2 cellular contexts compared by ENCODE assay signal in the genomic region with DNA sequence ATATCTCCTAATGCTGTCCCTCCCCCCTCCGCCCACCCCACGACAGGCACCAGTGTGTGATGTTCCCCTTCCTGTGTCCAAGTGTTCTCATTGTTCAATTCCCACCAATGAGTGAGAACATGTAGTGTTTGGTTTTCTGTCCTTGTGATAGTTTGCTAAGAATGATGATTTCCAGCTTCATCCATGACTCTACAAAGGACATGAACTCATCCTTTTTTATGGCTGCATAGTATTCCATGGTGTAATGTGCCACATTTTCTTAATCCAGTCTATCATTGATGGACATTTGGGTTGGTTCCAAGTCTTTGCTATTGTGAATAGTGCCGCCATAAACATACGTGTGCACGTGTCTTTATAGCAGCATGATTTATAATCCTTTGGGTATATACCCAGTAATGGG. TPM values are rescaled to one million over a fixed set of nuclear protein-coding genes. Genes with fewer than 3 reads are reported as not detected.
DNase-seq lines count a peak whose midpoint lies in the region; ATAC-seq, FAIRE-seq and TF ChIP-seq lines count a peak whose summit lies in the region.
"Not testable (repeated sequence)": the region's sequence is repeated elsewhere in the genome, so short reads cannot be mapped to it uniquely, and the experiment has no call there.

No MANE protein-coding gene starts in this region.

- not testable (repeated sequence) for TF ChIP-seq CTCF in HEK293 (tag by site-specific recombination; IDR thresholded peaks at IDR 0.05); K562 (IDR thresholded peaks at IDR 0.05 in 2 of 3, conservative IDR thresholded peaks at IDR 0.05 in 1 of 3; ENCODE audit: insufficient read depth in 2 of 3, low read depth in 1 of 3, low read length in 3 of 3)

- not testable (repeated sequence) for H3K9me3 ChIP-seq in HEK293 (ENCODE audit: control insufficient read depth, insufficient read depth, low read depth, low read length); K562 (replicated peaks; ENCODE audit: control insufficient read depth, insufficient read depth, low read depth, low read length)

- not testable (repeated sequence) for H3K9me1 ChIP-seq in K562 (ENCODE audit: control insufficient read depth, insufficient read depth, low read length)

- not testable (repeated sequence) for H4K20me1 ChIP-seq in K562 (replicated peaks; ENCODE audit: control insufficient read depth, insufficient read depth, low read length)

- 24% methylated on average over 5 of the region's 5 CpGs for WGBS in K562 (ENCODE audit: insufficient coverage, low coverage, missing lambda C conversion rate)

- intact Hi-C loops in K562 (cut with micrococcal nuclease), result not testable (repeated sequence)

- not testable (repeated sequence) for H3K4me2 ChIP-seq in K562 (ENCODE audit: insufficient read depth, low read length)

- ATAC-seq in K562, result not testable (repeated sequence)

- not testable (repeated sequence) for H2AFZ ChIP-seq in K562 (ENCODE audit: low read depth, low read length)

- not testable (repeated sequence) for H3K79me2 ChIP-seq in K562 (ENCODE audit: control insufficient read depth, insufficient read depth, low read length)

- not testable (repeated sequence) for H3K27me3 ChIP-seq in K562 (ENCODE audit: control insufficient read depth in 2 of 2, insufficient read depth in 2 of 2, low read length in 2 of 2)

- in situ Hi-C loops in K562 (cut with MboI), result not testable (repeated sequence)

- not testable (repeated sequence) for TF ChIP-seq RAD21 in K562 (CRISPR knock-in tag; conservative IDR thresholded peaks at IDR 0.05 in 1 of 2, IDR thresholded peaks at IDR 0.05 in 1 of 2)

- H3K9ac ChIP-seq in K562 (ENCODE audit: insufficient read depth in 1 of 2, low read depth in 2 of 2, low read length in 2 of 2), result not testable (repeated sequence)

- POLR2A ChIA-PET in HEK293 (lab: Yijun Ruan, JAX); K562 (lab: Yijun Ruan, JAX): not testable (repeated sequence)

- not testable (repeated sequence) for H3K4me3 ChIP-seq in HEK293 (ENCODE audit: low read depth, low read length); K562

- CTCF ChIA-PET in HEK293 (lab: Yijun Ruan, JAX), result not testable (repeated sequence)
- CTCF ChIA-PET in K562 (lab: Yijun Ruan, JAX; ENCODE audit: low intra/inter-chr PET ratio), result interaction anchor here (0.8 kb wide), 1 partner anchor 11 kb away, joined by 3 read pairs; no protein-coding TSS in a partner anchor

- not testable (repeated sequence) for BruUV-seq in K562 (replicated peaks; lab: Mats Ljungman, UMichigan)

- H3K27ac ChIP-seq in HEK293 (ENCODE audit: extremely low read depth, low read depth, low read length); K562 (ENCODE audit: extremely low read depth, low read depth, low read length): not testable (repeated sequence)

- TF ChIP-seq EP300 in K562 (IDR thresholded peaks at IDR 0.05; ENCODE audit: low read length), result not testable (repeated sequence)

- FAIRE-seq in K562 (lab: Jason Lieb, UNC), result not testable (repeated sequence)

- H3K4me1 ChIP-seq in HEK293 (ENCODE audit: control insufficient read depth, insufficient read depth, low read length); K562 (replicated peaks in 1 of 2; ENCODE audit: control insufficient read depth in 2 of 2, insufficient read depth in 2 of 2, low read length in 2 of 2): not testable (repeated sequence)

- not testable (repeated sequence) for H3K36me3 ChIP-seq in HEK293 (ENCODE audit: control insufficient read depth in 2 of 2, insufficient read depth in 1 of 2, low read length in 2 of 2); K562 (ENCODE audit: control insufficient read depth, insufficient read depth, low read length)

- TF ChIP-seq POLR2A in K562 (conservative IDR thresholded peaks at IDR 0.05), result not testable (repeated sequence)

- not testable (repeated sequence) for DNase-seq in K562 (ENCODE audit: extremely low read depth in 1 of 4, low spot score in 3 of 4)

TF ChIP-seq in HEK293, 187 proteins besides CTCF, POLR2A, EP300 and RAD21:
- TF ChIP-seq ZNF146 (tag by site-specific recombination; IDR thresholded peaks at IDR 0.05), result peak; percentile 61; the same call in 1 of the 2 replicates
TF ChIP-seq in HEK293: peak in this region for 1; not testable (repeated sequence) for 186.

TF ChIP-seq in K562, 482 proteins besides CTCF, POLR2A, EP300 and RAD21:
- TF ChIP-seq ZNF146 (CRISPR knock-in tag; IDR thresholded peaks at IDR 0.05; ENCODE audit: unreplicated experiment) (peak; percentile 87), BCOR (IDR thresholded peaks at IDR 0.05) (0 out of 2 replicates have a peak, but pooled peaks have one; percentile 30), KDM1A (IDR thresholded peaks at IDR 0.05) (0 out of 4 replicates have a peak, but pooled peaks of 1 of the 2 experiments have one; percentile 17)

RNA-seq across cellular contexts. Expression of a gene that starts 31.2 kb away (rescaled TPM):
- 412 and 933 TPM in 2 replicates for total RNA-seq in K562 (2011; cell fraction: chromatin; rRNA removed; ENCODE audit: low replicate concordance)
- 305 and 368 TPM in 2 replicates for total RNA-seq in K562 (2011; cell fraction: nucleolus; rRNA removed)
- 399 and 401 TPM in 2 replicates for total RNA-seq in K562 (2011; cell fraction: nucleoplasm; rRNA removed)
- total RNA-seq in K562 (2014; rRNA removed) (132 and 172 TPM in 2 replicates), K562 (2014; rRNA removed; fragmentation: Illumina TruSeq; extraction: Trizol) (124 and 133 TPM in 2 replicates), K562 (2015; rRNA removed; fragmentation: Illumina TruSeq; extraction: Trizol) (153 and 161 TPM in 2 replicates), K562 (2021) (112 and 126 TPM in 2 replicates)
- polyA plus RNA-seq in K562 (2011; rRNA removed) (186 and 201 TPM in 2 replicates), K562 (2014; fragmentation: Illumina TruSeq; extraction: Trizol) (77.7 and 107 TPM in 2 replicates), K562 (2014; fragmentation: Nextera tagmentation; extraction: Ambion mirVana) (10 to 100 TPM; 16.1 to 32.4 TPM), K562 (2014; rRNA removed) (134 and 154 TPM in 2 replicates)
- polyA plus RNA-seq in K562 (2011; cell fraction: cytosol; rRNA removed), result 57.8 and 58.8 TPM in 2 replicates
- polyA plus RNA-seq in K562 (2011; cell fraction: nucleus; rRNA removed), result 1,501 and 1,632 TPM in 2 replicates
- polyA plus RNA-seq in K562 (2012), result 70.5 and 112 TPM in 2 replicates
- polyA minus RNA-seq in K562 (2011; rRNA and poly(A)+ RNA removed), result 210 and 248 TPM in 2 replicates
- 78.9 and 112 TPM in 2 replicates for polyA minus RNA-seq in K562 (2011; cell fraction: cytosol; rRNA and poly(A)+ RNA removed)
- 962 and 1,250 TPM in 2 replicates for polyA minus RNA-seq in K562 (2011; cell fraction: nucleus; rRNA and poly(A)+ RNA removed)
